ENCODE assay signal across 1 cellular context in genomic region chr19:56125806-56126590, GRCh38.
TF ChIP-seq lines count a peak whose summit lies in the region.

No MANE protein-coding gene starts in this region.

TF ChIP-seq in GM23338, 12 proteins besides CTCF, POLR2A, EP300 and RAD21 (continued from another document):
- no peak for TF ChIP-seq ZNF462 (CRISPR knock-in tag; IDR thresholded peaks at IDR 0.05)
- TF ChIP-seq ETS1 (IDR thresholded peaks at IDR 0.05): no peak
- no peak for TF ChIP-seq ZNF331 (CRISPR knock-in tag; IDR thresholded peaks at IDR 0.05; ENCODE audit: low read depth)
- no peak for TF ChIP-seq JUNB (IDR thresholded peaks at IDR 0.05; ENCODE audit: unreplicated experiment)
- no peak for TF ChIP-seq STAT1 (IDR thresholded peaks at IDR 0.05; ENCODE audit: unreplicated experiment)
- TF ChIP-seq CREB1 (CRISPR knock-in tag; IDR thresholded peaks at IDR 0.05; ENCODE audit: low read depth): no peak
- no peak for TF ChIP-seq EZH2phosphoT487 (IDR thresholded peaks at IDR 0.05; ENCODE audit: unreplicated experiment)
- TF ChIP-seq EZH2 (IDR thresholded peaks at IDR 0.05; ENCODE audit: low read depth, unreplicated experiment): no peak
- no peak for TF ChIP-seq ZNF114 (CRISPR knock-in tag; IDR thresholded peaks at IDR 0.05)
- no peak for TF ChIP-seq REST (IDR thresholded peaks at IDR 0.05; ENCODE audit: unreplicated experiment)
